Comparison of ENCODE assay signal across 12 cellular contexts in genomic region chr3:168117059-168117458, GRCh38. TPM values are rescaled to one million over a fixed set of nuclear protein-coding genes. Genes with fewer than 3 reads are reported as not detected.
DNase-seq lines count a peak whose midpoint lies in the region; FAIRE-seq and TF ChIP-seq lines count a peak whose summit lies in the region.
"Had no signal": no experiment of that assay in that cellular context is flagged by ENCODE, and none has a peak within 500 bp of the region (broad histone marks: within the 10 kb centered on the region; RNA-seq: fewer than 3 reads in every experiment).

No MANE protein-coding gene starts in this region.

- no peak for FAIRE-seq in GM12892 (lab: Jason Lieb, UNC)
- FAIRE-seq: frontal cortex had no signal

- H2AFZ ChIP-seq in osteoblast (ENCODE audit: low read length): no peak overlapping the region

- H4K20me1 ChIP-seq in osteoblast (ENCODE audit: insufficient read depth, low read length): no peaks in the 10 kb centered on the region

- peak overlapping the region; percentile 19 for H3K4me2 ChIP-seq in osteoblast (ENCODE audit: insufficient read depth, low read length)

- TF ChIP-seq CTCF in osteoblast (IDR thresholded peaks at IDR 0.05; ENCODE audit: extremely low read depth, low read depth, low read length): no peak

- TF ChIP-seq POLR2A in GM12892 (IDR thresholded peaks at IDR 0.05; ENCODE audit: low read depth, low read length): no peak

- peak overlapping the region; percentile 55 for H3K27ac ChIP-seq in SJSA1
- no peak overlapping the region for H3K27ac ChIP-seq in osteoblast (ENCODE audit: low read depth, low read length)

- H3K4me3 ChIP-seq in SJSA1: no peak overlapping the region
- H3K4me3 ChIP-seq in osteoblast (ENCODE audit: insufficient read depth, low read length): no peak overlapping the region

- DNase-seq in NCI-H1105 (lab: John Stamatoyannopoulos, UW) (peak; percentile 78), SJSA1 (ENCODE audit: low read depth in 1 of 2, low spot score in 2 of 2) (peak; percentile 44 to 54), fibroblast of gingiva (ENCODE audit: low read depth) (peak; percentile 44), osteoblast (ENCODE audit: insufficient read length, low spot score, missing footprints) (peak; percentile 10), SHP77 (lab: John Stamatoyannopoulos, UW) (no peak), GM12892 (ENCODE audit: insufficient read length) (no peak)
- DNase-seq in stimulated activated CD4-positive, alpha-beta T cell treated with anti-CD3 and anti-CD28 coated beads, Interleukin-1b, Interleukin-23, amount 100 ng/mL, for 48 hours: no peak
- DNase-seq: activated CD4-positive, alpha-beta T cell treated with anti-CD3 and anti-CD28 coated beads, Interleukin-2, amount 50 U/mL, for 48 hours; activated gamma-delta T cell; islet precursor cell; NCI-H2171 treated with DMSO at 0.1 percent for 48 hours had no signal

- H3K9me3 ChIP-seq in SJSA1 (replicated peaks) (no peaks in the 10 kb centered on the region), osteoblast (ENCODE audit: low read depth, low read length) (no peaks in the 10 kb centered on the region)

- no peaks in the 10 kb centered on the region for H3K27me3 ChIP-seq in SJSA1 (replicated peaks)
- no peaks in the 10 kb centered on the region for H3K27me3 ChIP-seq in osteoblast (ENCODE audit: insufficient read depth, low read length)

- peaks cover 28% of the 10 kb centered on the region for H3K4me1 ChIP-seq in SJSA1 (replicated peaks)
- H3K4me1 ChIP-seq in osteoblast (ENCODE audit: insufficient read depth, low read length): peaks cover 31% of the 10 kb centered on the region

- H3K79me2 ChIP-seq in osteoblast (ENCODE audit: insufficient read depth, low read length): no peaks in the 10 kb centered on the region

- H3K36me3 ChIP-seq in SJSA1 (no peaks in the 10 kb centered on the region), osteoblast (ENCODE audit: insufficient read depth, low read length) (no peaks in the 10 kb centered on the region)

RNA-seq across cellular contexts. Expression of gene GOLIM4, which starts 21.3 kb away (rescaled TPM):
- total RNA-seq in SJSA1 (2014; rRNA removed; shearing (Covaris generic)): 55.9 and 77.8 TPM in 2 replicates
- 44.5 and 50.1 TPM in 2 replicates for total RNA-seq in osteoblast
- 14.4 TPM for polyA plus RNA-seq in GM12892 (2012; ENCODE audit: missing spikeins)

Comparison
In these comparisons a context has a peak if more than half of its experiments do, and no peak if none do; other contexts are left out.
1. DNase-seq: peak in NCI-H1105 (single experiment), SJSA1 (2 of 2), fibroblast of gingiva (single experiment) and osteoblast (single experiment); none in stimulated activated CD4-positive, alpha-beta T cell treated with anti-CD3 and anti-CD28 coated beads, Interleukin-1b, Interleukin-23, amount 100 ng/mL, for 48 hours (single experiment), SHP77 (0 of 2) and GM12892 (single experiment).